ENCODE assay signal across 1 cellular context in the genomic region with DNA sequence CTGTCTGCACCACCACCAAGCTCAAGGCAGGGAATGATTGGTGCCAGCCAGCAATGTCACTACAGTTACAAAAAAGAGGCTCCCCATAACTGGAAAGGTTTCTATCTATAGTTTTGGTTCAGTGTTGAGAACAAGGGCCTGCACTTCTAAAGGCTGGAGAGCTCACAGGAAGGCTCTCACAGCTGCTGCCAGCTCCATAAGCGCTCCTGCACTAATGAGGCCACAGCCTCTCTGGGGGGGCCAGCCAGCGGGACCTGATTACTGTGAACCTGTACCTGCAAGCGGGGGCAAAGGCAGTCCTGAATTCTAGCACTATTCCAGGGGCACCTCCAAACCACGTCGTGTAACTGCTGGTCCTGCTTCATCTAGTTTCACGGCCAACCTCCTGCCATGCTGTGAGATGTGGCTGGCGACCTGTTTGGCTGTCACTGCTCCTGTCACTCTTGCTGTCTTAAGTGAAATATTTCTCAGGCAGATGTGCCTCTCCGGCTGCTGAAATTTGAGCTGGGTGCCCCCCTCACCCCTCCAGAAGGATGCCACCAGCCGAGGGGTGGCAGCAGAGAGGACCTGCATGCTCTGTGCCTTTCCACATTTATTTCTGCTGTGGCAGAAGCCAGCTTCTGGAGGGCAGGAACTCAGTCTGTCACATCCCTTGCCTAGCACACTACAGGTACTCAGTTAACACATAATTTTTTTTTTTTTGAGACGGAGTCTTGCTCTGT.
TF ChIP-seq lines count a peak whose summit lies in the region.

No MANE protein-coding gene starts in this region.

TF ChIP-seq in HEK293, 187 proteins besides CTCF, POLR2A, EP300 and RAD21:
- TF ChIP-seq, protein P1, sequence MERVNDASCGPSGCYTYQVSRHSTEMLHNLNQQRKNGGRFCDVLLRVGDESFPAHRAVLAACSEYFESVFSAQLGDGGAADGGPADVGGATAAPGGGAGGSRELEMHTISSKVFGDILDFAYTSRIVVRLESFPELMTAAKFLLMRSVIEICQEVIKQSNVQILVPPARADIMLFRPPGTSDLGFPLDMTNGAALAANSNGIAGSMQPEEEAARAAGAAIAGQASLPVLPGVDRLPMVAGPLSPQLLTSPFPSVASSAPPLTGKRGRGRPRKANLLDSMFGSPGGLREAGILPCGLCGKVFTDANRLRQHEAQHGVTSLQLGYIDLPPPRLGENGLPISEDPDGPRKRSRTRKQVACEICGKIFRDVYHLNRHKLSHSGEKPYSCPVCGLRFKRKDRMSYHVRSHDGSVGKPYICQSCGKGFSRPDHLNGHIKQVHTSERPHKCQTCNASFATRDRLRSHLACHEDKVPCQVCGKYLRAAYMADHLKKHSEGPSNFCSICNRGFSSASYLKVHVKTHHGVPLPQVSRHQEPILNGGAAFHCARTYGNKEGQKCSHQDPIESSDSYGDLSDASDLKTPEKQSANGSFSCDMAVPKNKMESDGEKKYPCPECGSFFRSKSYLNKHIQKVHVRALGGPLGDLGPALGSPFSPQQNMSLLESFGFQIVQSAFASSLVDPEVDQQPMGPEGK (tag by site-specific recombination; IDR thresholded peaks at IDR 0.05), result peak; percentile 23; the same call in 1 of the 2 replicates
- TF ChIP-seq GLIS1 (tag by site-specific recombination; IDR thresholded peaks at IDR 0.05) (peak; percentile 48; the same call in 1 of the 2 replicates), ZNF529 (tag by site-specific recombination; IDR thresholded peaks at IDR 0.05; ENCODE audit: insufficient replicate concordance) (no peak)
